In the genomic region with DNA sequence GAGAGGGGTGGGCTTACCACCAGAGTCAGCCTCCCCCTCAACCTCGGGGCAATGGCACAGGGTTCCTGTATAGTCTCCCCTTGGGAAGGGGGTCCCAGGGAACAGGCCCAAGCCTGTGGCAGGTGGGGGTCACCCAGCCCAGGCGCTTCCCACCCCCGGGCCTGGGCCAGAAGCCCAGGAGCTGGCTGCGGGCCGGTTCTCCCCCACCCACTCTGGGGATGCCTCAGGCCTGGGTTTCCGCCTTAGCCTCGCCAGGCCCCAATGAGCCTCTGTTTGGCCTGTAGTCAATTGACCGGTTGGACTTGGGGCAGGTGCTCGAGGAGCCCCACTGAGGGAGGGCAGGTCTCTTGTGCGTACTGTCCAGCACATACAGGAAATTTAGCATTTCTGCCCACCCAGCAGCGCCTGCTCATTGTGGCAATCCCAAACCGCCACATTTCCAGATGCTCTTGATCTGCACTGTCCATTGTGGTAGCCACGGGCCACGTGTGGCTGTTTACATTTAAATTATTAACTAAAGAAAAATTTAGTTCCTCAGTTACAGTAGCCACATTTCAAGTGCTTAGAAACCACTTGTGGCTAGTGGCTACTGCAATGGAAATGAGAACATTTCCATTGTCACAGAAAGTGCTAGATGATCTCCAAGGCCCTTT, we compare ENCODE assay signal across 1 cellular context.
TF ChIP-seq lines count a peak whose summit lies in the region.

No MANE protein-coding gene starts in this region.

TF ChIP-seq in endothelial cell of umbilical vein, 7 proteins besides CTCF, POLR2A, EP300 and RAD21:
- TF ChIP-seq JUN (IDR thresholded peaks at IDR 0.05; ENCODE audit: borderline replicate concordance, insufficient read depth, insufficient read length, low read depth) (no peak), POLR2AphosphoS5 (IDR thresholded peaks at IDR 0.05; ENCODE audit: insufficient read depth, low read depth, low read length) (no peak), GATA2 (IDR thresholded peaks at IDR 0.05; ENCODE audit: insufficient read depth, insufficient read length, low read depth, low read length) (no peak), EZH2 (IDR thresholded peaks at IDR 0.05; ENCODE audit: borderline replicate concordance, low read depth, low read length, severe bottlenecking) (no peak), MYC (IDR thresholded peaks at IDR 0.05; ENCODE audit: low read depth, low read length) (no peak), FOS (IDR thresholded peaks at IDR 0.05; ENCODE audit: borderline replicate concordance, insufficient read depth, low read length) (no peak)
- TF ChIP-seq, protein P1, sequence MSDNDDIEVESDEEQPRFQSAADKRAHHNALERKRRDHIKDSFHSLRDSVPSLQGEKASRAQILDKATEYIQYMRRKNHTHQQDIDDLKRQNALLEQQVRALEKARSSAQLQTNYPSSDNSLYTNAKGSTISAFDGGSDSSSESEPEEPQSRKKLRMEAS (IDR thresholded peaks at IDR 0.05; ENCODE audit: insufficient read depth, insufficient read length) = no peak
